Comparison of ENCODE assay signal across 1 cellular context in the genomic region with DNA sequence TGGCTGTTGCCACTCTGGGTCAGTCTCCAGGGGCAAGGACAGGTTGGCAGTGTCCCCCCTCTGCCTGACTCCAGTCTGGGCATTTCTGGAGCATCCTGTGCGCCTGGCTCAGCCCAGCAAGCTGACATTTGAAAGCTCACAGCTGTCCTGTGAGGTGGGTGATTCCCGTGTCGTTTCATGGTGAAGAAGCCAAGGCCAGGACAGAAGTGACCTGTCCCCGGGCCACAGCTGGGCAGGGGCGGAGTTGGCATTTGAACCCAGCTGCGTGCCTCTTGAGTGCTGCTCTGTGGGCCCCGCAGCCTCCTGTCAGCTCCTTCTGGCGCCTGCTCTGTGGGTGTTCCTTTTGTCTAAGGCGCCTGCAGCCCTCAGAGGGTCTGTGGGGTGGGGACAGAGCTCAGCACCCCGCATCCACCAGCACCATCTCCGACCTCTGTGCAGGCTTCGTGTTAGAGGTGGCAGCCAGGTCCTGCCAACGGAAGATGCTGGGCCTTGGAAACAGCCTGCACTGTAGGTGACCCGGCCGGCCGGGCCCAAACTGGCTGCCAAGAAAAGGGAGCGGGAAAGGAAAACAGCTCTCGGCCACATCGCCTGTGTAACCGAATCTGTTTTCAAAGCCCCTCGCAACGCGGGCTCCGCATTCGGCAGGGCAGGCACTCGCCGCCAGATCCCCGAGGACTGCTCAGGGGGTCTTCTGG.
A peak's percentile ranks its signal among the peaks of the same experiment; 100 is the strongest.
TF ChIP-seq lines count a peak whose summit lies in the region.

No MANE protein-coding gene starts in this region.

TF ChIP-seq in H1, 55 proteins besides CTCF, POLR2A, EP300 and RAD21:
- TF ChIP-seq, protein P1, sequence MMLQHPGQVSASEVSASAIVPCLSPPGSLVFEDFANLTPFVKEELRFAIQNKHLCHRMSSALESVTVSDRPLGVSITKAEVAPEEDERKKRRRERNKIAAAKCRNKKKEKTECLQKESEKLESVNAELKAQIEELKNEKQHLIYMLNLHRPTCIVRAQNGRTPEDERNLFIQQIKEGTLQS (IDR thresholded peaks at IDR 0.05; ENCODE audit: insufficient read depth, low read depth, low read length): no peak
- TF ChIP-seq, protein P2, sequence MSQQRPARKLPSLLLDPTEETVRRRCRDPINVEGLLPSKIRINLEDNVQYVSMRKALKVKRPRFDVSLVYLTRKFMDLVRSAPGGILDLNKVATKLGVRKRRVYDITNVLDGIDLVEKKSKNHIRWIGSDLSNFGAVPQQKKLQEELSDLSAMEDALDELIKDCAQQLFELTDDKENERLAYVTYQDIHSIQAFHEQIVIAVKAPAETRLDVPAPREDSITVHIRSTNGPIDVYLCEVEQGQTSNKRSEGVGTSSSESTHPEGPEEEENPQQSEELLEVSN (IDR thresholded peaks at IDR 0.05): peak; percentile 80
- TF ChIP-seq GABPA (IDR thresholded peaks at IDR 0.05; ENCODE audit: borderline replicate concordance, insufficient read depth, low read length) (peak; percentile 34; the same call in 1 of the 2 replicates), CBX5 (IDR thresholded peaks at IDR 0.05; ENCODE audit: low read depth, low read length) (no peak), EZH2 (IDR thresholded peaks at IDR 0.05; ENCODE audit: low read depth, low read length, severe bottlenecking) (peak; percentile 71)
